21 cellular contexts compared by ENCODE assay signal in genomic region chr1:47378147-47378546, GRCh38. TPM values are rescaled to one million over a fixed set of nuclear protein-coding genes. Genes with fewer than 3 reads are reported as not detected.
DNase-seq lines count a peak whose midpoint lies in the region; ATAC-seq, FAIRE-seq and TF ChIP-seq lines count a peak whose summit lies in the region.
"Had no signal": no experiment of that assay in that cellular context is flagged by ENCODE, and none has a peak within 500 bp of the region (broad histone marks: within the 10 kb centered on the region; RNA-seq: fewer than 3 reads in every experiment).

No MANE protein-coding gene starts in this region.

- no peak overlapping the region for H3K4me3 Mint-ChIP-seq in Calu3 (ENCODE audit: low read depth, unreplicated experiment)
- H3K4me3 Mint-ChIP-seq: CD8-positive, alpha-beta memory T cell; GM23338; IgD-negative memory B cell had no signal

- no peak for DNase-seq in Calu3
- DNase-seq in OCI-M1 (lab: John Stamatoyannopoulos, UW): peak; percentile 31
- peak; percentile 64 for DNase-seq in choroid plexus epithelial cell (ENCODE audit: low read depth)
- peak; percentile 73 for DNase-seq in HepG2 (ENCODE audit: low spot score)
- no peak for DNase-seq in GOT3 (lab: John Stamatoyannopoulos, UW)
- no peak for DNase-seq in NCI-H446 treated with DMSO at 0.1 percent for 48 hours (lab: John Stamatoyannopoulos, UW)
- no peak for DNase-seq in OCI-LY7 (ENCODE audit: low spot score)
- no peak for DNase-seq in HCEC 1CT
- DNase-seq: CD8-positive, alpha-beta memory T cell; DND-41; NCI-H1417 treated with DMSO at 0.1 percent for 48 hours; NCI-H1930; NCI-H2171; NCI-H774; Peyer's patch had no signal

- POLR2A ChIA-PET in HepG2 (lab: Yijun Ruan, JAX): no interaction called here
- POLR2A ChIA-PET in OCI-LY7 (lab: Charles Lee): interaction anchor here (0.6 kb wide), 1 partner anchor 36 kb away, joined by 3 read pairs; no protein-coding TSS in a partner anchor

- no peaks in the 10 kb centered on the region for H3K27me3 Mint-ChIP-seq in Calu3 (ENCODE audit: unreplicated experiment)
- H3K27me3 Mint-ChIP-seq: CD8-positive, alpha-beta memory T cell; IgD-negative memory B cell had no signal

- H3K9me3 Mint-ChIP-seq in Calu3 (ENCODE audit: low read depth, unreplicated experiment): no peaks in the 10 kb centered on the region
- H3K9me3 Mint-ChIP-seq: CD8-positive, alpha-beta memory T cell; GM23338; IgD-negative memory B cell had no signal

- no peak for TF ChIP-seq POLR2A in HepG2 (IDR thresholded peaks at IDR 0.05; ENCODE audit: insufficient read depth in 1 of 2, low read depth in 2 of 2, low read length in 2 of 2)

- BruUV-seq in Calu3 (replicated peaks; lab: Mats Ljungman, UMichigan) (TSS peak; percentile 39), HepG2 (replicated peaks; lab: Mats Ljungman, UMichigan) (no TSS peak), OCI-LY7 (replicated peaks; lab: Mats Ljungman, UMichigan) (no TSS peak)

- H3K4me3 ChIP-seq in choroid plexus epithelial cell (ENCODE audit: low read depth, low read length) (no peak overlapping the region), HepG2 (replicated peaks in 1 of 3; ENCODE audit: insufficient read depth in 1 of 3, low read depth in 2 of 3, low read length in 3 of 3) (no peak overlapping the region), OCI-LY7 (ENCODE audit: low read depth, low read length, poor library complexity, severe bottlenecking) (no peak overlapping the region)
- H3K4me3 ChIP-seq: BLaER1, GM12878, GM23338, Peyer's patch had no signal

- FAIRE-seq in HepG2 (lab: Jason Lieb, UNC): peak; percentile 49
- FAIRE-seq: GM12878 had no signal

- peaks cover 50% of the 10 kb centered on the region for H3K36me3 Mint-ChIP-seq in Calu3 (ENCODE audit: insufficient read depth, unreplicated experiment)

- in situ Hi-C loops in HepG2 (cut with HindIII; ENCODE audit: extremely low pct_ligation_motif_present, low pct_unique_long_range_greater_than_20kb): no loop called here

- H3K27ac Mint-ChIP-seq in Calu3 (ENCODE audit: unreplicated experiment): no peak overlapping the region
- H3K27ac Mint-ChIP-seq: IgD-negative memory B cell had no signal

- H3K9me3 ChIP-seq in HepG2 (ENCODE audit: low read length) (no peaks in the 10 kb centered on the region), OCI-LY7 (ENCODE audit: low read length) (no peaks in the 10 kb centered on the region)
- H3K9me3 ChIP-seq: BLaER1, Peyer's patch had no signal

- no peak overlapping the region for H3K9ac ChIP-seq in HepG2 (ENCODE audit: insufficient read depth, low read depth, low read length)
- H3K9ac ChIP-seq: BLaER1 had no signal

- 9% methylated on average over 1 of the region's 1 CpG for WGBS in HepG2 (ENCODE audit: low lambda C conversion rate)

- CTCF ChIA-PET in Calu3 (lab: Charles Lee) (no interaction called here), HepG2 (lab: Yijun Ruan, JAX; ENCODE audit: low intra/inter-chr PET ratio, low total read pairs) (no interaction called here), OCI-LY7 (lab: Charles Lee; ENCODE audit: unreplicated experiment) (no interaction called here)

- H3K4me1 Mint-ChIP-seq in Calu3 (ENCODE audit: low read depth, unreplicated experiment): no peaks in the 10 kb centered on the region
- H3K4me1 Mint-ChIP-seq: CD8-positive, alpha-beta memory T cell; IgD-negative memory B cell had no signal

- no peaks in the 10 kb centered on the region for H3K9me2 ChIP-seq in OCI-LY7 (ENCODE audit: insufficient read depth, low read length)

- H3K27me3 ChIP-seq in HepG2 (ENCODE audit: control insufficient read depth in 1 of 2, insufficient read depth in 2 of 2, low read length in 2 of 2): no peaks in the 10 kb centered on the region
- H3K27me3 ChIP-seq: BLaER1, Peyer's patch had no signal

- peaks cover 2 to 27% of the 10 kb centered on the region in 2 experiments; a peak in 3 of 5 replicates for H3K36me3 ChIP-seq in HepG2 (replicated peaks in 1 of 2; ENCODE audit: control insufficient read depth in 1 of 2, insufficient read depth in 2 of 2, low read length in 2 of 2)
- peaks cover 75% of the 10 kb centered on the region for H3K36me3 ChIP-seq in OCI-LY7 (ENCODE audit: insufficient read depth, low read length)

- no peak for TF ChIP-seq RAD21 in HepG2 (CRISPR knock-in tag; IDR thresholded peaks at IDR 0.05)

- no peaks in the 10 kb centered on the region for H3K79me2 ChIP-seq in HepG2 (ENCODE audit: insufficient read depth, low read length)
- no peaks in the 10 kb centered on the region for H3K79me2 ChIP-seq in OCI-LY7 (ENCODE audit: insufficient read depth, low read depth, low read length)

- H4K20me1 ChIP-seq in HepG2 (ENCODE audit: insufficient read depth, low read length): no peaks in the 10 kb centered on the region
- H4K20me1 ChIP-seq in OCI-LY7 (ENCODE audit: insufficient read depth, low read length): no peaks in the 10 kb centered on the region

- TF ChIP-seq EP300 in HepG2 (IDR thresholded peaks at IDR 0.05; ENCODE audit: low read depth in 2 of 2, low read length in 2 of 2) (peak in 1 of 2 experiments; percentile 90; a peak in 1 of 4 replicates), HepG2 (CRISPR knock-in tag; IDR thresholded peaks at IDR 0.05; ENCODE audit: borderline replicate concordance) (peak; percentile 78; the same call in 1 of the 2 replicates)

- H3K27ac ChIP-seq in HepG2 (ENCODE audit: extremely low read length, insufficient read depth, low read length): peak overlapping the region; percentile 75
- H3K27ac ChIP-seq in OCI-LY7 (ENCODE audit: low read depth, low read length, poor library complexity, severe bottlenecking): no peak overlapping the region
- H3K27ac ChIP-seq: BLaER1, Peyer's patch had no signal

- peaks cover 65% of the 10 kb centered on the region for H3K4me1 ChIP-seq in HepG2 (ENCODE audit: insufficient read depth, low read length)
- no peaks in the 10 kb centered on the region for H3K4me1 ChIP-seq in OCI-LY7 (ENCODE audit: insufficient read depth, low read length, poor library complexity, severe bottlenecking)
- H3K4me1 ChIP-seq: Peyer's patch had no signal

- no peak overlapping the region for H2AFZ ChIP-seq in HepG2 (ENCODE audit: low read length)
- H2AFZ ChIP-seq in OCI-LY7 (ENCODE audit: low read length): no peak overlapping the region
- H2AFZ ChIP-seq: GM23338 had no signal

- TF ChIP-seq CTCF in Calu3 (IDR thresholded peaks at IDR 0.05; ENCODE audit: unreplicated experiment): no peak
- no peak for TF ChIP-seq CTCF in choroid plexus epithelial cell (conservative IDR thresholded peaks at IDR 0.05; ENCODE audit: low read depth, low read length)
- no peak for TF ChIP-seq CTCF in HepG2 (CRISPR knock-in tag; IDR thresholded peaks at IDR 0.05)
- no peak for TF ChIP-seq CTCF in OCI-LY7 (conservative IDR thresholded peaks at IDR 0.05; ENCODE audit: low read length)

- ATAC-seq in HepG2: peak; percentile 35; the same call in 2 of the 3 replicates
- ATAC-seq: GM12878, GM23338, Right ventricle myocardium inferior had no signal

- H3K4me2 ChIP-seq in HepG2 (ENCODE audit: low read depth, low read length) (no peak overlapping the region; the same call in 1 of the 2 replicates), OCI-LY7 (ENCODE audit: low read length) (no peak overlapping the region)
- H3K4me2 ChIP-seq: BLaER1 had no signal

- intact Hi-C loops in Calu3 (cut with micrococcal nuclease; ENCODE audit: unreplicated experiment) (no loop called here), HepG2 (cut with micrococcal nuclease; ENCODE audit: unreplicated experiment) (loop anchor here (5.0 kb wide), 1 partner anchor 66 kb away; the partner anchor contains the start of gene STIL), OCI-LY7 (cut with micrococcal nuclease; ENCODE audit: unreplicated experiment) (no loop called here)

RNA-seq across cellular contexts. Expression of gene FOXE3, which starts 37.9 kb away (rescaled TPM):
- not detected in 2 replicates for total RNA-seq in Calu3 (2022)
- not detected in 2 replicates for total RNA-seq in HepG2 (2016; rRNA removed; fragmentation: Illumina TruSeq; extraction: Trizol)
- not detected in 2 replicates for total RNA-seq in HepG2 (2016; cell fraction: cytosol; rRNA removed; fragmentation: Illumina TruSeq; extraction: Trizol; ENCODE audit: low read depth)
- total RNA-seq in HepG2 (2016; cell fraction: insoluble cytoplasmic fraction; rRNA removed; fragmentation: Illumina TruSeq; extraction: Trizol): not detected in 2 replicates
- not detected in 2 replicates for total RNA-seq in HepG2 (2016; cell fraction: membrane; rRNA removed; fragmentation: Illumina TruSeq; extraction: Trizol)
- total RNA-seq in HepG2 (2016; cell fraction: nucleus; rRNA removed; fragmentation: Illumina TruSeq; extraction: Trizol): not detected in 2 replicates
- polyA plus RNA-seq in HepG2 (2011; rRNA removed): not detected in 2 replicates
- polyA plus RNA-seq in HepG2 (2011; cell fraction: cytosol; rRNA removed): not detected in 2 replicates
- not detected in 2 replicates for polyA plus RNA-seq in HepG2 (2011; cell fraction: nucleus; rRNA removed)
- not detected in 2 replicates for polyA plus RNA-seq in HepG2 (2012)
- polyA plus RNA-seq in HepG2 (2016; cell fraction: cytosol; fragmentation: Illumina TruSeq; extraction: Trizol; ENCODE audit: low read depth): not detected in 2 replicates
- not detected in 2 replicates for polyA plus RNA-seq in HepG2 (2016; cell fraction: insoluble cytoplasmic fraction; fragmentation: Illumina TruSeq; extraction: Trizol; ENCODE audit: low read depth)
- polyA plus RNA-seq in HepG2 (2016; cell fraction: membrane; fragmentation: Illumina TruSeq; extraction: Trizol; ENCODE audit: low read depth): not detected in 2 replicates
- not detected in 2 replicates for polyA plus RNA-seq in HepG2 (2016; cell fraction: nucleus; fragmentation: Illumina TruSeq; extraction: Trizol; ENCODE audit: insufficient read depth, low read depth)
- not detected in 2 replicates for polyA minus RNA-seq in HepG2 (2011; rRNA and poly(A)+ RNA removed; ENCODE audit: low replicate concordance)
- polyA minus RNA-seq in HepG2 (2011; cell fraction: cytosol; rRNA and poly(A)+ RNA removed): not detected in 2 replicates
- polyA minus RNA-seq in HepG2 (2011; cell fraction: nucleus; rRNA and poly(A)+ RNA removed): not detected in 2 replicates
- total RNA-seq in OCI-LY7 (2014; rRNA removed; shearing (Covaris generic)): 0.15 TPM in 1 of 2 replicates, not detected in the other
- not detected in 2 replicates for total RNA-seq in OCI-LY7 (2022)
- total RNA-seq: CD8-positive, alpha-beta memory T cell; GM12878; GM23338; NCI-H460; Peyer's patch; Right ventricle myocardium inferior had no signal
- polyA plus RNA-seq: CD8-positive, alpha-beta memory T cell; GM23338; IgD-negative memory B cell had no signal

RNA-seq across cellular contexts. Expression of gene CMPK1, which starts 44.6 kb away (rescaled TPM):
- total RNA-seq in Calu3 (2022): 162 and 170 TPM in 2 replicates
- total RNA-seq in HepG2 (2016; rRNA removed; fragmentation: Illumina TruSeq; extraction: Trizol): 92.0 and 134 TPM in 2 replicates
- total RNA-seq in HepG2 (2016; cell fraction: cytosol; rRNA removed; fragmentation: Illumina TruSeq; extraction: Trizol; ENCODE audit: low read depth): 33.7 and 40.2 TPM in 2 replicates
- total RNA-seq in HepG2 (2016; cell fraction: insoluble cytoplasmic fraction; rRNA removed; fragmentation: Illumina TruSeq; extraction: Trizol): 91.0 and 135 TPM in 2 replicates
- 89.3 and 112 TPM in 2 replicates for total RNA-seq in HepG2 (2016; cell fraction: membrane; rRNA removed; fragmentation: Illumina TruSeq; extraction: Trizol)
- total RNA-seq in HepG2 (2016; cell fraction: nucleus; rRNA removed; fragmentation: Illumina TruSeq; extraction: Trizol): 51.7 and 54.2 TPM in 2 replicates
- 26.7 and 38.3 TPM in 2 replicates for polyA plus RNA-seq in HepG2 (2011; rRNA removed)
- polyA plus RNA-seq in HepG2 (2011; cell fraction: cytosol; rRNA removed): 13.3 and 21.6 TPM in 2 replicates
- polyA plus RNA-seq in HepG2 (2011; cell fraction: nucleus; rRNA removed): 5.0 and 9.2 TPM in 2 replicates
- polyA plus RNA-seq in HepG2 (2012): 71.2 and 92.2 TPM in 2 replicates
- polyA plus RNA-seq in HepG2 (2016; cell fraction: cytosol; fragmentation: Illumina TruSeq; extraction: Trizol; ENCODE audit: low read depth): 59.4 and 61.0 TPM in 2 replicates
- polyA plus RNA-seq in HepG2 (2016; cell fraction: insoluble cytoplasmic fraction; fragmentation: Illumina TruSeq; extraction: Trizol; ENCODE audit: low read depth): 147 and 152 TPM in 2 replicates
- 101 and 114 TPM in 2 replicates for polyA plus RNA-seq in HepG2 (2016; cell fraction: membrane; fragmentation: Illumina TruSeq; extraction: Trizol; ENCODE audit: low read depth)
- 63.3 and 71.3 TPM in 2 replicates for polyA plus RNA-seq in HepG2 (2016; cell fraction: nucleus; fragmentation: Illumina TruSeq; extraction: Trizol; ENCODE audit: insufficient read depth, low read depth)
- 7.4 and 16.8 TPM in 2 replicates for polyA minus RNA-seq in HepG2 (2011; rRNA and poly(A)+ RNA removed; ENCODE audit: low replicate concordance)
- polyA minus RNA-seq in HepG2 (2011; cell fraction: cytosol; rRNA and poly(A)+ RNA removed): 46.4 and 47.8 TPM in 2 replicates
- 21.9 and 24.1 TPM in 2 replicates for polyA minus RNA-seq in HepG2 (2011; cell fraction: nucleus; rRNA and poly(A)+ RNA removed)
- 54.2 and 59.2 TPM in 2 replicates for total RNA-seq in OCI-LY7 (2014; rRNA removed; shearing (Covaris generic))
- total RNA-seq in OCI-LY7 (2022): 85.8 and 87.5 TPM in 2 replicates

RNA-seq across cellular contexts. Expression of gene FOXD2, which starts 59.7 kb away (rescaled TPM):
- total RNA-seq in Calu3 (2022): 0.68 and 0.78 TPM in 2 replicates
- 0.07 and 0.09 TPM in 2 replicates for total RNA-seq in HepG2 (2016; rRNA removed; fragmentation: Illumina TruSeq; extraction: Trizol)
- total RNA-seq in HepG2 (2016; cell fraction: cytosol; rRNA removed; fragmentation: Illumina TruSeq; extraction: Trizol; ENCODE audit: low read depth): 0.09 TPM in 1 of 2 replicates, not detected in the other
- total RNA-seq in HepG2 (2016; cell fraction: insoluble cytoplasmic fraction; rRNA removed; fragmentation: Illumina TruSeq; extraction: Trizol): 0.04 and 0.09 TPM in 2 replicates
- total RNA-seq in HepG2 (2016; cell fraction: membrane; rRNA removed; fragmentation: Illumina TruSeq; extraction: Trizol): 0.09 and 0.10 TPM in 2 replicates
- 0.06 TPM in 1 of 2 replicates, not detected in the other for total RNA-seq in HepG2 (2016; cell fraction: nucleus; rRNA removed; fragmentation: Illumina TruSeq; extraction: Trizol)
- polyA plus RNA-seq in HepG2 (2011; rRNA removed): 0.01 and 0.03 TPM in 2 replicates
- polyA plus RNA-seq in HepG2 (2011; cell fraction: cytosol; rRNA removed): 0.03 and 0.04 TPM in 2 replicates
- polyA plus RNA-seq in HepG2 (2011; cell fraction: nucleus; rRNA removed): 0.03 and 0.10 TPM in 2 replicates
- polyA plus RNA-seq in HepG2 (2012): 0.29 and 0.32 TPM in 2 replicates
- 0.02 TPM in 1 of 2 replicates, not detected in the other for polyA plus RNA-seq in HepG2 (2016; cell fraction: cytosol; fragmentation: Illumina TruSeq; extraction: Trizol; ENCODE audit: low read depth)
- polyA plus RNA-seq in HepG2 (2016; cell fraction: insoluble cytoplasmic fraction; fragmentation: Illumina TruSeq; extraction: Trizol; ENCODE audit: low read depth): 0.05 and 0.13 TPM in 2 replicates
- polyA plus RNA-seq in HepG2 (2016; cell fraction: membrane; fragmentation: Illumina TruSeq; extraction: Trizol; ENCODE audit: low read depth): not detected in 2 replicates
- 0.09 TPM in 1 of 2 replicates, not detected in the other for polyA plus RNA-seq in HepG2 (2016; cell fraction: nucleus; fragmentation: Illumina TruSeq; extraction: Trizol; ENCODE audit: insufficient read depth, low read depth)
- 0.23 TPM in 1 of 2 replicates, not detected in the other for polyA minus RNA-seq in HepG2 (2011; rRNA and poly(A)+ RNA removed; ENCODE audit: low replicate concordance)
- polyA minus RNA-seq in HepG2 (2011; cell fraction: cytosol; rRNA and poly(A)+ RNA removed): not detected in 2 replicates
- 0.12 TPM in 1 of 2 replicates, not detected in the other for polyA minus RNA-seq in HepG2 (2011; cell fraction: nucleus; rRNA and poly(A)+ RNA removed)
- 0.44 and 0.76 TPM in 2 replicates for total RNA-seq in OCI-LY7 (2014; rRNA removed; shearing (Covaris generic))
- total RNA-seq in OCI-LY7 (2022): 0.49 and 0.52 TPM in 2 replicates
- polyA plus RNA-seq: GM23338 had no signal

Comparison
In these comparisons a context has a peak if more than half of its experiments do, and no peak if none do; other contexts are left out.
1. DNase-seq: peak in OCI-M1 (single experiment), choroid plexus epithelial cell (single experiment) and HepG2 (single experiment); none in Calu3 (single experiment), GOT3 (single experiment), NCI-H446 treated with DMSO at 0.1 percent for 48 hours (single experiment), OCI-LY7 (single experiment) and HCEC 1CT (single experiment).